ENCODE assay signal across 11 cellular contexts in genomic region chr6:39950125-39950720, GRCh38.
"Had no signal": no experiment of that assay in that cellular context is flagged by ENCODE, and none has a peak within 500 bp of the region (broad histone marks: within the 10 kb centered on the region; RNA-seq: fewer than 3 reads in every experiment).

No MANE protein-coding gene starts in this region.

- H3K9me3 ChIP-seq: HAP-1 had no signal

- H3K27ac ChIP-seq: GM23248 had no signal

- H3K36me3 ChIP-seq: HAP-1 had no signal

- H3K4me2 ChIP-seq: GM23338 had no signal

- DNase-seq: GM23248, GOT3, H7, H9, HCEC 1CT, HFFc6 had no signal

- H2AFZ ChIP-seq: GM23248, GM23338 had no signal

- FAIRE-seq: H1, H54 had no signal

- H3K4me1 ChIP-seq: HAP-1 had no signal

- ATAC-seq: GM23338, HCT116 had no signal

- H3K4me3 ChIP-seq: GM23248, GM23338, HAP-1 had no signal

- H3K9ac ChIP-seq: GM23248 had no signal
